ENCODE assay signal across 9 cellular contexts in the genomic region with DNA sequence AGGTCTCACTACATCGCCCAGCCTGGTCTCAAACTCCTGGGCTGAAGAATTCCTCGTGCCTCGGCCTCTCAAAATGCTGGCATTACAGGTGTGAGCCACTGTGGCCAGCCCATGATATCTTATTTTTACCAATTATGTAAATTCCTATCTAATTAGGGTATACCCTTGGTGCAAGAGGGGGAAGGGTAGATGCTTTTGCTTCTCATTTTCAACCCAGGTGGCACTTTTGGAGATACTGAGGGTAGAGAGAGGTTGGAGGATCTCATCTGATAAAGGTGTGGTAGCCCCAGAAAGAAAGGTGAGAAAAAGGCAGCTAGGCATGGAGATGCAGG. TPM values are rescaled to one million over a fixed set of nuclear protein-coding genes. Genes with fewer than 3 reads are reported as not detected.
DNase-seq lines count a peak whose midpoint lies in the region; ATAC-seq and TF ChIP-seq lines count a peak whose summit lies in the region.
"Had no signal": no experiment of that assay in that cellular context is flagged by ENCODE, and none has a peak within 500 bp of the region (broad histone marks: within the 10 kb centered on the region; RNA-seq: fewer than 3 reads in every experiment).

No MANE protein-coding gene starts in this region.

- H3K36me3 Mint-ChIP-seq in activated naive CD4-positive, alpha-beta T cell treated with anti-CD3 and anti-CD28 coated beads, Interleukin-2, amount 10 ng/mL, durations not matched to agents 7 days and 5 days: peaks cover 31% of the 10 kb centered on the region
- H3K36me3 Mint-ChIP-seq in mesothelial cell of epicardium: peaks cover 28% of the 10 kb centered on the region

- H3K9me3 Mint-ChIP-seq in activated naive CD4-positive, alpha-beta T cell treated with anti-CD3 and anti-CD28 coated beads, Interleukin-2, amount 10 ng/mL, durations not matched to agents 7 days and 5 days: no peaks in the 10 kb centered on the region
- H3K9me3 Mint-ChIP-seq in mesothelial cell of epicardium: no peaks in the 10 kb centered on the region

- peaks cover 59% of the 10 kb centered on the region for H3K4me1 Mint-ChIP-seq in activated naive CD4-positive, alpha-beta T cell treated with anti-CD3 and anti-CD28 coated beads, Interleukin-2, amount 10 ng/mL, durations not matched to agents 7 days and 5 days
- H3K4me1 Mint-ChIP-seq in mesothelial cell of epicardium: peaks cover 9% of the 10 kb centered on the region

- ATAC-seq in upper lobe of left lung (ENCODE audit: low FRiP score in 2 of 2) (no peak), GM21367 (IDR thresholded peaks at IDR 0.05; ENCODE audit: unreplicated experiment) (no peak), HG03520 (IDR thresholded peaks at IDR 0.05; ENCODE audit: unreplicated experiment) (no peak)

- no peak overlapping the region for H3K4me3 Mint-ChIP-seq in activated naive CD4-positive, alpha-beta T cell treated with anti-CD3 and anti-CD28 coated beads, Interleukin-2, amount 10 ng/mL, durations not matched to agents 7 days and 5 days
- no peak overlapping the region for H3K4me3 Mint-ChIP-seq in mesothelial cell of epicardium

- H3K27ac Mint-ChIP-seq in activated naive CD4-positive, alpha-beta T cell treated with anti-CD3 and anti-CD28 coated beads, Interleukin-2, amount 10 ng/mL, durations not matched to agents 7 days and 5 days: peak overlapping the region; percentile 88
- H3K27ac Mint-ChIP-seq in mesothelial cell of epicardium: peak overlapping the region; percentile 83

- H3K4me3 ChIP-seq in ascending aorta (no peak overlapping the region), upper lobe of left lung (no peak overlapping the region)

- intact Hi-C loops in ascending aorta (cut with DNase I): loop anchor here (2.0 kb wide), 1 partner anchor 51 kb away; no protein-coding TSS in a partner anchor

- H3K27me3 ChIP-seq in ascending aorta: no peaks in the 10 kb centered on the region
- H3K27me3 ChIP-seq in upper lobe of left lung: no peaks in the 10 kb centered on the region

- no peaks in the 10 kb centered on the region for H3K9me3 ChIP-seq in ascending aorta
- H3K9me3 ChIP-seq in upper lobe of left lung: no peaks in the 10 kb centered on the region

- no peak for DNase-seq in activated naive CD4-positive, alpha-beta T cell treated with anti-CD3 and anti-CD28 coated beads, Interleukin-2, amount 10 ng/mL, durations not matched to agents 7 days and 5 days
- no peak for DNase-seq in activated naive CD4-positive, alpha-beta T cell (lab: John Stamatoyannopoulos, UW)
- DNase-seq in ascending aorta (ENCODE audit: low spot score in 2 of 2) (no peak), mesothelial cell of epicardium (ENCODE audit: low spot score in 2 of 2, unreplicated experiment in 2 of 2) (no peak), upper lobe of left lung (no peak), middle frontal gyrus (ENCODE audit: extremely low spot score, low spot score) (no peak)
- DNase-seq: NCI-H1417 had no signal

- H3K27ac ChIP-seq in ascending aorta: peak overlapping the region; percentile 85 to 91
- peak overlapping the region; percentile 82 to 95 (median 91) for H3K27ac ChIP-seq in upper lobe of left lung

- WGBS in upper lobe of left lung, 2 donors: 71 to 82% methylated on average over 3 of the region's 3 CpGs

- no peaks in the 10 kb centered on the region for H3K27me3 Mint-ChIP-seq in activated naive CD4-positive, alpha-beta T cell treated with anti-CD3 and anti-CD28 coated beads, Interleukin-2, amount 10 ng/mL, durations not matched to agents 7 days and 5 days
- H3K27me3 Mint-ChIP-seq in mesothelial cell of epicardium (ENCODE audit: low read depth): no peaks in the 10 kb centered on the region

- TF ChIP-seq POLR2A in upper lobe of left lung (IDR thresholded peaks at IDR 0.05): no peak

- CTCF ChIA-PET in activated naive CD4-positive, alpha-beta T cell treated with anti-CD3 and anti-CD28 coated beads, Interleukin-2, amount 10 ng/mL, durations not matched to agents 7 days and 5 days (lab: Charles Lee): interaction anchor here (0.9 to 6.9 kb wide), 2 partner anchors 32 to 50 kb away, joined by 3 to 56 read pairs; partner anchors contain the start of gene MCL1

- H3K36me3 ChIP-seq in ascending aorta: peaks cover 8 to 9% of the 10 kb centered on the region in 2 donors
- H3K36me3 ChIP-seq in upper lobe of left lung: peaks cover 0 to 8% (median 0%) of the 10 kb centered on the region in 4 donors

- TF ChIP-seq CTCF in ascending aorta (IDR thresholded peaks at IDR 0.05) (no peak), mesothelial cell of epicardium (IDR thresholded peaks at IDR 0.05; ENCODE audit: unreplicated experiment) (no peak), upper lobe of left lung (IDR thresholded peaks at IDR 0.05) (no peak)

- no peak for TF ChIP-seq EP300 in upper lobe of left lung (IDR thresholded peaks at IDR 0.05)

- H3K4me1 ChIP-seq in ascending aorta (peaks cover 18 to 43% of the 10 kb centered on the region in 2 donors), upper lobe of left lung (peaks cover 57 to 61% (median 58%) of the 10 kb centered on the region in 4 donors)

RNA-seq across cellular contexts. Expression of gene ENSA, which starts 17.4 kb away (rescaled TPM):
- total RNA-seq in ascending aorta (138 TPM), mesothelial cell of epicardium (115 to 117 TPM (median 117 TPM) in 3 replicates), upper lobe of left lung (100 to 1,000 TPM; 141 to 271 (median 212) TPM)

RNA-seq across cellular contexts. Expression of gene MCL1, which starts 32.6 kb away (rescaled TPM):
- total RNA-seq in ascending aorta (394 TPM), mesothelial cell of epicardium (257 to 268 TPM (median 262 TPM) in 3 replicates), upper lobe of left lung (100 to 1,000 TPM; 188 to 580 (median 425) TPM)
